13 cellular contexts compared by ENCODE assay signal in the genomic region with DNA sequence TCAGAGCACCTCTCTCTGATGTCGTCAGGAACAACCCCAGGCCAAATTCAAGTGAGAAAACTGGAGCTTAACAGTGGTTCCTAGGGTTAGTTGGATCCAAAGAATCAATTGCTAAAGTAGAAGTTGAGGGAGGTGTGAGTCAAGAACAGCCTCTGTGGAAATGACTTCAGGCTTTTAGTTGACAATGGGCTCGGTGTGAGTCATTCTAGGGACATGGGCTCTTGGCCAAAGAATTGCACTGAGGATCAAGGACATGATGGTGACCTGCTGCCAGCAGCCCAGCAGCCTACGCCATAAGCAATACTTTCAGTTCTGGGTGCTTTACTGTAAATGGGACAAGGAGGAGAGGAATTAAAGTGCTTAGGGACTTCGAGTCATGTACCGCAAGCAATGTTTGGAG. TPM values are rescaled to one million over a fixed set of nuclear protein-coding genes. Genes with fewer than 3 reads are reported as not detected.
A peak's percentile ranks its signal among the peaks of the same experiment; 100 is the strongest.
DNase-seq lines count a peak whose midpoint lies in the region; ATAC-seq, FAIRE-seq and TF ChIP-seq lines count a peak whose summit lies in the region.
"Had no signal": no experiment of that assay in that cellular context is flagged by ENCODE, and none has a peak within 500 bp of the region (broad histone marks: within the 10 kb centered on the region; RNA-seq: fewer than 3 reads in every experiment).

No MANE protein-coding gene starts in this region.

- intact Hi-C loops in prostate gland (cut with DNase I) (no loop called here), kidney (cut with DNase I) (no loop called here)

- WGBS in prostate gland = 52% methylated on average over 5 of the region's 5 CpGs

- no peak overlapping the region for H3K4me3 ChIP-seq in SJCRH30
- no peak overlapping the region for H3K4me3 ChIP-seq in fibroblast of the aortic adventitia (ENCODE audit: low read depth, low read length)
- H3K4me3 ChIP-seq in prostate gland = no peak overlapping the region
- no peak overlapping the region for H3K4me3 ChIP-seq in kidney (ENCODE audit: low read length in 2 of 2)
- H3K4me3 ChIP-seq: neural progenitor cell had no signal

- H3K9me3 ChIP-seq in SJCRH30 (replicated peaks) (no peaks in the 10 kb centered on the region), prostate gland (no peaks in the 10 kb centered on the region), kidney (ENCODE audit: control insufficient read depth in 1 of 2, low read length in 2 of 2) (no peaks in the 10 kb centered on the region)

- FAIRE-seq in kidney (lab: Jason Lieb, UNC) = no peak
- FAIRE-seq: D721Med, endometrium, GM19239 had no signal

- H3K36me3 ChIP-seq in SJCRH30 = no peaks in the 10 kb centered on the region
- H3K36me3 ChIP-seq in prostate gland = no peaks in the 10 kb centered on the region
- H3K36me3 ChIP-seq in kidney (ENCODE audit: control insufficient read depth in 1 of 2, insufficient read depth in 2 of 2, low read length in 2 of 2) = no peaks in the 10 kb centered on the region
- H3K36me3 ChIP-seq: neural progenitor cell had no signal

- no peak for ATAC-seq in GM18505 (IDR thresholded peaks at IDR 0.05; ENCODE audit: unreplicated experiment)

- no peak for TF ChIP-seq CTCF in fibroblast of the aortic adventitia (IDR thresholded peaks at IDR 0.05; ENCODE audit: insufficient read depth, low read length)
- TF ChIP-seq CTCF in prostate gland (IDR thresholded peaks at IDR 0.05) = no peak
- TF ChIP-seq CTCF in kidney (IDR thresholded peaks at IDR 0.05; ENCODE audit: borderline replicate concordance, extremely low read depth, insufficient read depth) = no peak

- H3K9ac ChIP-seq in kidney (ENCODE audit: low read length in 2 of 2) = no peak overlapping the region
- H3K9ac ChIP-seq: neural progenitor cell had no signal

- TF ChIP-seq POLR2A in prostate gland (IDR thresholded peaks at IDR 0.05) (no peak), GM18505 (IDR thresholded peaks at IDR 0.05; ENCODE audit: borderline replicate concordance, extremely low read depth, insufficient read depth, insufficient read length) (no peak)

- H3K27me3 ChIP-seq in SJCRH30 (no peaks in the 10 kb centered on the region), prostate gland (replicated peaks; ENCODE audit: insufficient read depth) (no peaks in the 10 kb centered on the region)
- H3K27me3 ChIP-seq: neural progenitor cell had no signal

- H3K27ac ChIP-seq in SJCRH30 = no peak overlapping the region
- H3K27ac ChIP-seq in prostate gland = no peak overlapping the region
- H3K27ac ChIP-seq in kidney (ENCODE audit: low read depth in 2 of 2, low read length in 2 of 2) = no peak overlapping the region
- H3K27ac ChIP-seq: neural progenitor cell had no signal

- DNase-seq in EH (ENCODE audit: low read depth) (peak; percentile 84), SJCRH30 (peak; percentile 50 to 70), fibroblast of the aortic adventitia (ENCODE audit: low read depth) (peak; percentile 64), prostate gland (ENCODE audit: low spot score) (peak; percentile 62), kidney (no peak), NCI-H345 treated with DMSO at 0.1 percent for 48 hours (lab: John Stamatoyannopoulos, UW; ENCODE audit: unreplicated experiment) (no peak)
- DNase-seq in activated CD8-positive, alpha-beta memory T cell treated with anti-CD3 and anti-CD28 coated beads for 24 hours = no peak
- DNase-seq: activated T-cell treated with anti-CD3 and anti-CD28 coated beads for 4 hours had no signal

- H3K4me1 ChIP-seq in SJCRH30 = no peaks in the 10 kb centered on the region
- no peaks in the 10 kb centered on the region for H3K4me1 ChIP-seq in prostate gland (replicated peaks)
- no peaks in the 10 kb centered on the region for H3K4me1 ChIP-seq in kidney (ENCODE audit: control insufficient read depth in 1 of 2, insufficient read depth in 1 of 2, low read depth in 1 of 2, low read length in 2 of 2)
- H3K4me1 ChIP-seq: neural progenitor cell had no signal

RNA-seq across cellular contexts. Expression of a gene that starts 32.1 kb away (rescaled TPM):
- total RNA-seq in SJCRH30 (2014; rRNA removed; shearing (Covaris generic)) = 22.1 and 26.3 TPM in 2 replicates
- 38.2 and 90.9 TPM in 2 replicates for total RNA-seq in fibroblast of the aortic adventitia (ENCODE audit: low replicate concordance)
- 10 to 100 TPM; 21.5 to 29.1 TPM for total RNA-seq in prostate gland
- 27.9 TPM for total RNA-seq in kidney
- polyA plus RNA-seq in kidney (ENCODE audit: insufficient read depth, low read depth, low replicate concordance) = 7.2 TPM

Comparison
In these comparisons a context has a peak if more than half of its experiments do, and no peak if none do; other contexts are left out.
1. DNase-seq: peak in EH (single experiment), SJCRH30 (2 of 2), fibroblast of the aortic adventitia (single experiment) and prostate gland (single experiment); none in activated CD8-positive, alpha-beta memory T cell treated with anti-CD3 and anti-CD28 coated beads for 24 hours (single experiment), kidney (single experiment) and NCI-H345 treated with DMSO at 0.1 percent for 48 hours (single experiment).